Comparison of ENCODE assay signal across 8 cellular contexts in genomic region chr6:111483736-111484654, GRCh38. TPM values are rescaled to one million over a fixed set of nuclear protein-coding genes. Genes with fewer than 3 reads are reported as not detected.
A peak's percentile ranks its signal among the peaks of the same experiment; 100 is the strongest.
DNase-seq lines count a peak whose midpoint lies in the region; ATAC-seq and TF ChIP-seq lines count a peak whose summit lies in the region.

No MANE protein-coding gene starts in this region.

- DNase-seq in GM12864 (ENCODE audit: low read depth) (peak; percentile 69), NB4 (ENCODE audit: low read depth) (peak; percentile 94), adrenal gland (peak; percentile 91 to 98 (median 97)), heart right ventricle (peak; percentile 91 to 95), posterior cingulate gyrus (peak; percentile 72 to 98 (median 82)), upper lobe of right lung (peak; percentile 95)

- 1 to 2% (median 1%) methylated on average over 34 to 67 of the region's 67 CpGs for WGBS in adrenal gland, 4 donors
- 1% methylated on average over 45 to 67 of the region's 67 CpGs for WGBS in heart right ventricle, 2 donors

- intact Hi-C loops in adrenal gland (cut with DNase I) (loop anchor here (2.0 to 10.0 kb wide), 3 partner anchors 61 to 121 kb away; partner anchors contain the start of gene TRAF3IP2 (in 2 of the 2)), heart right ventricle (cut with DNase I) (loop anchor here in 8 of 10 donors (1.0 to 10.0 kb wide), 18 partner anchors 68 to 229 kb away; partner anchors contain the start of gene TRAF3IP2 (in 4 of the 8)), posterior cingulate gyrus (cut with DNase I) (loop anchor here (5.0 to 10.0 kb wide), 3 partner anchors 62 to 161 kb away; no protein-coding TSS in a partner anchor), upper lobe of right lung (cut with DNase I) (loop anchor here (10.0 kb wide), 1 partner anchor 121 kb away; the partner anchor contains the start of gene TRAF3IP2)

- H3K27me3 ChIP-seq in adrenal gland (no peaks in the 10 kb centered on the region), heart right ventricle (no peaks in the 10 kb centered on the region), upper lobe of right lung (no peaks in the 10 kb centered on the region)

- H3K4me3 ChIP-seq in GM12864 (ENCODE audit: low read depth, low read length) (peak overlapping the region; percentile 81), NB4 (ENCODE audit: low read depth, low read length) (peak overlapping the region; percentile 75), adrenal gland (peak overlapping the region in 3 of 4 donors; percentile 53 to 96 (median 81)), heart right ventricle (peak overlapping the region; percentile 76 to 95 (median 89)), upper lobe of right lung (peak overlapping the region; percentile 71)

- TF ChIP-seq CTCF in GM12864 (IDR thresholded peaks at IDR 0.05; ENCODE audit: low read depth, low read length, missing control alignments) (no peak), NB4 (IDR thresholded peaks at IDR 0.05; ENCODE audit: low read depth, low read length) (no peak), adrenal gland (IDR thresholded peaks at IDR 0.05) (peak in 2 of 6 experiments; percentile 15), heart right ventricle (IDR thresholded peaks at IDR 0.05) (no peak), upper lobe of right lung (IDR thresholded peaks at IDR 0.05) (no peak)

- TF ChIP-seq POLR2A in NB4 (IDR thresholded peaks at IDR 0.05; ENCODE audit: extremely low read depth, insufficient read length) (peak; percentile 71), adrenal gland (IDR thresholded peaks at IDR 0.05) (peak; percentile 81 to 92)

- H3K9me3 ChIP-seq in adrenal gland (replicated peaks in 1 of 3) (no peaks in the 10 kb centered on the region), heart right ventricle (no peaks in the 10 kb centered on the region), upper lobe of right lung (no peaks in the 10 kb centered on the region)

- H3K36me3 ChIP-seq in adrenal gland (replicated peaks in 1 of 2) (no peaks in the 10 kb centered on the region), heart right ventricle (peaks cover 0 to 14% (median 0%) of the 10 kb centered on the region in 9 donors), upper lobe of right lung (no peaks in the 10 kb centered on the region)

- H3K27ac ChIP-seq in adrenal gland = peak overlapping the region; percentile 97 to 99 (median 99)
- peak overlapping the region; percentile 95 to 100 (median 99) for H3K27ac ChIP-seq in heart right ventricle
- H3K27ac ChIP-seq in upper lobe of right lung = peak overlapping the region; percentile 97

- peak; percentile 50 for ATAC-seq in HG02571 (IDR thresholded peaks at IDR 0.05; ENCODE audit: unreplicated experiment)
- ATAC-seq in SK-N-SH treated with all-trans-retinoic acid at 6 μM for 48 hours = peak; percentile 78
- peak; percentile 81 to 95 (median 89) for ATAC-seq in heart right ventricle
- peak; percentile 89 for ATAC-seq in upper lobe of right lung

- H3K4me1 ChIP-seq in adrenal gland (replicated peaks in 1 of 2) = peaks cover 12 to 42% of the 10 kb centered on the region in 2 donors
- peaks cover 0 to 62% (median 41%) of the 10 kb centered on the region in 9 donors for H3K4me1 ChIP-seq in heart right ventricle
- H3K4me1 ChIP-seq in upper lobe of right lung = peaks cover 26% of the 10 kb centered on the region

TF ChIP-seq in SK-N-SH treated with all-trans-retinoic acid at 6 μM for 48 hours, 23 proteins besides CTCF, POLR2A, EP300 and RAD21 (continues in another document):
- TF ChIP-seq TOX (CRISPR knock-in tag; IDR thresholded peaks at IDR 0.05; ENCODE audit: borderline replicate concordance) (no peak), SNAI2 (CRISPR knock-in tag; IDR thresholded peaks at IDR 0.05) (no peak), CREB5 (CRISPR knock-in tag; IDR thresholded peaks at IDR 0.05; ENCODE audit: low read depth) (no peak), TCF4 (CRISPR knock-in tag; IDR thresholded peaks at IDR 0.05; ENCODE audit: borderline replicate concordance) (no peak), POU6F1 (CRISPR knock-in tag; IDR thresholded peaks at IDR 0.05; ENCODE audit: borderline replicate concordance, low read depth) (no peak), ARNTL (CRISPR knock-in tag; IDR thresholded peaks at IDR 0.05; ENCODE audit: borderline replicate concordance, low read depth) (no peak), ZFP3 (CRISPR knock-in tag; IDR thresholded peaks at IDR 0.05) (peak; percentile 47; the same call in 1 of the 2 replicates), RARB (CRISPR knock-in tag; IDR thresholded peaks at IDR 0.05) (no peak), CSDC2 (CRISPR knock-in tag; IDR thresholded peaks at IDR 0.05) (peak; percentile 70; the same call in 1 of the 2 replicates), ESRRG (CRISPR knock-in tag; IDR thresholded peaks at IDR 0.05) (no peak), ZFP30 (CRISPR knock-in tag; IDR thresholded peaks at IDR 0.05) (no peak), TSHZ2 (CRISPR knock-in tag; IDR thresholded peaks at IDR 0.05) (peak; percentile 48; the same call in 1 of the 2 replicates), ISL1 (CRISPR knock-in tag; IDR thresholded peaks at IDR 0.05) (no peak; the same call in 1 of the 2 replicates), CSRNP3 (CRISPR knock-in tag; IDR thresholded peaks at IDR 0.05) (no peak; the same call in 1 of the 2 replicates), ZC3H10 (CRISPR knock-in tag; IDR thresholded peaks at IDR 0.05) (no peak), ZNF565 (CRISPR knock-in tag; conservative IDR thresholded peaks at IDR 0.05; ENCODE audit: low read depth) (no peak)

RNA-seq across cellular contexts. Expression of gene REV3L, which starts 1.0 kb away (rescaled TPM):
- total RNA-seq in adrenal gland (10 to 100 TPM; 24.6 to 45.7 (median 28.4) TPM), heart right ventricle (10 to 100 TPM; 11.5 to 23.9 (median 13.9) TPM), upper lobe of right lung (37.5 TPM)
- polyA plus RNA-seq in adrenal gland (10 to 100 TPM; 16.8 to 21.7 (median 17.2) TPM), heart right ventricle (10 to 100 TPM in 1 of 2 donors, 1 to 10 TPM in 1; 5.6 to 25.8 TPM)

Comparison
In these comparisons a context has a peak if more than half of its experiments do, and no peak if none do; other contexts are left out.
1. Peak in every context shown above with its lines: DNase-seq, ATAC-seq, H3K4me3 ChIP-seq and H3K27ac ChIP-seq.